23 cellular contexts compared by ENCODE assay signal in the genomic region with DNA sequence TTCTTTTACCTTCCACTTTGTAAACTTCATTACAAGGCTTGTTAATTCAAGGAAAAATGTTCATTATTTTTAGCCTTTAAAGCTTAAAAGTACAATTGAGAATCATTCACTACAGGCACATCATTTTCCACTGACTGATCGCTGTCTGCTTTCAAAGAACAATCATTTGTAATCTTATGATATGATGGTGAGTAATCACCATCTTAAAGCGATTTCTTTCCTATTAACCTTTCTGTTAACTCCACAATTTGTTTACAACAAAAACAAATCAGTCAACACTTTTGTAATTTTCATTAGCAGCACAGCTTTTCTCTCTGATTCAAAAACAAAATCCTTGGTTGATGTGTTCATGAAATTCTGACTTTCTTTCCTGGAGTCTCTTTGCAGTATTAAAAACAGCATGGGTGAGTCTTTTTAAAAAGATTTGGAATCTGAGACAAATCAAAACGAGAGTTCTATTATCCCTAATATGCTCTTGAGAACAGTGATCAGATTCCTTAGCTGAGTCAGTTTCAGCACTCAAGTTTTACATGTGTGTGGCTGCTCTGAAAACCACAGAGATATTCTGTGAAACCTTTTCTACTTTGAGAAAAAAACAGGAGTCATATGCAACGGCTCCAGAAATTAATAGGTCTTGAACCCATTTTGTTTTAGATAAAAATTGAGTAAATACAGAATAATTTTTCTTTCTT.
DNase-seq lines count a peak whose midpoint lies in the region; FAIRE-seq and TF ChIP-seq lines count a peak whose summit lies in the region.
"Had no signal": no experiment of that assay in that cellular context is flagged by ENCODE, and none has a peak within 500 bp of the region (broad histone marks: within the 10 kb centered on the region; RNA-seq: fewer than 3 reads in every experiment).

No MANE protein-coding gene starts in this region.

- H2AFZ ChIP-seq in endothelial cell of umbilical vein (ENCODE audit: low read depth, low read length), result peak overlapping the region; percentile 42

- H3K4me3 ChIP-seq in endothelial cell of umbilical vein (replicated peaks in 1 of 3; ENCODE audit: insufficient read depth in 1 of 3, low read depth in 1 of 3, low read length in 3 of 3), result no peak overlapping the region
- H3K4me3 ChIP-seq in skeletal muscle cell (ENCODE audit: low read depth, low read length), result no peak overlapping the region
- no peak overlapping the region for H3K4me3 ChIP-seq in ascending aorta
- H3K4me3 ChIP-seq: lung had no signal

- POLR2A ChIA-PET in endothelial cell of umbilical vein (lab: Charles Lee), result no interaction called here

- no TSS peak for BruUV-seq in endothelial cell of umbilical vein (replicated peaks; lab: Mats Ljungman, UMichigan)

- no peak for TF ChIP-seq POLR2A in endothelial cell of umbilical vein (IDR thresholded peaks at IDR 0.05; ENCODE audit: low read depth, low read length)

- FAIRE-seq in HTR-8/SVneo (lab: Jason Lieb, UNC) (no peak), endothelial cell of umbilical vein (lab: Jason Lieb, UNC) (peak; percentile 15)
- FAIRE-seq: GM12891 had no signal

- no peaks in the 10 kb centered on the region for H3K9me1 ChIP-seq in endothelial cell of umbilical vein (replicated peaks; ENCODE audit: control insufficient read depth, extremely low read depth, insufficient read depth, low read length)

- H3K79me2 ChIP-seq in endothelial cell of umbilical vein (ENCODE audit: control insufficient read depth, insufficient read depth, low read length), result no peaks in the 10 kb centered on the region

- dilution Hi-C loops in endothelial cell of umbilical vein (cut with MboI; ENCODE audit: extremely low pct_ligation_motif_present, low sequenced_read_pairs), result no loop called here

- H3K27ac ChIP-seq in endothelial cell of umbilical vein (ENCODE audit: insufficient read depth, low read depth, low read length) (no peak overlapping the region), ascending aorta (no peak overlapping the region)
- H3K27ac ChIP-seq: C4-2B, HL-60 had no signal

- no peaks in the 10 kb centered on the region for H4K20me1 ChIP-seq in endothelial cell of umbilical vein (replicated peaks; ENCODE audit: control insufficient read depth, extremely low read depth, insufficient read depth, low read length)

- TF ChIP-seq CTCF in endothelial cell of umbilical vein (IDR thresholded peaks at IDR 0.05; ENCODE audit: extremely low read depth in 1 of 2, insufficient read depth in 1 of 2, low read depth in 1 of 2, low read length in 2 of 2) (no peak), ascending aorta (IDR thresholded peaks at IDR 0.05) (no peak)

- no peaks in the 10 kb centered on the region for H3K9me3 ChIP-seq in endothelial cell of umbilical vein (replicated peaks; ENCODE audit: control insufficient read depth, insufficient read depth, low read length)
- H3K9me3 ChIP-seq in ascending aorta, result no peaks in the 10 kb centered on the region

- H3K36me3 ChIP-seq in endothelial cell of umbilical vein (ENCODE audit: control insufficient read depth in 2 of 2, extremely low read depth in 1 of 2, insufficient read depth in 2 of 2, low read length in 2 of 2) (no peaks in the 10 kb centered on the region), ascending aorta (no peaks in the 10 kb centered on the region)

- no peaks in the 10 kb centered on the region for H3K27me3 ChIP-seq in endothelial cell of umbilical vein (ENCODE audit: control insufficient read depth in 2 of 2, insufficient read depth in 2 of 2, low read length in 2 of 2)
- no peaks in the 10 kb centered on the region for H3K27me3 ChIP-seq in ascending aorta

- H3K9ac ChIP-seq in endothelial cell of umbilical vein (replicated peaks; ENCODE audit: extremely low read depth, insufficient read depth, low read length), result no peak overlapping the region

- H3K4me2 ChIP-seq in endothelial cell of umbilical vein (ENCODE audit: insufficient read depth, low read length), result no peak overlapping the region

- no peaks in the 10 kb centered on the region for H3K4me1 ChIP-seq in endothelial cell of umbilical vein (ENCODE audit: control insufficient read depth, extremely low read depth, insufficient read depth, low read length)
- no peaks in the 10 kb centered on the region for H3K4me1 ChIP-seq in ascending aorta

- peak; percentile 9 for DNase-seq in HTR-8/SVneo (ENCODE audit: insufficient read length, low spot score)
- DNase-seq in RPMI7951 (ENCODE audit: low read depth), result peak; percentile 3
- DNase-seq in endothelial cell of umbilical vein (ENCODE audit: low read depth, low spot score), result peak; percentile 36
- peak; percentile 33 for DNase-seq in skeletal muscle cell (ENCODE audit: low read depth)
- no peak for DNase-seq in activated CD4-positive, alpha-beta T cell treated with anti-CD3 and anti-CD28 coated beads, Interleukin-2, amount 50 U/mL, for 1 hour
- no peak for DNase-seq in ascending aorta (ENCODE audit: low spot score in 2 of 2)
- DNase-seq in head of caudate nucleus, result no peak
- DNase-seq: activated CD4-positive, alpha-beta T cell treated with anti-CD3 and anti-CD28 coated beads for 36 hours; activated CD8-positive, alpha-beta memory T cell treated with anti-CD3 and anti-CD28 coated beads for 24 hours; activated gamma-delta T cell treated with Interleukin-2 at 50 U/mL for 16 hours; activated naive CD8-positive, alpha-beta T cell treated with anti-CD3 and anti-CD28 coated beads, Interleukin-2, amount 50 U/mL, for 24 hours; activated T-cell treated with anti-CD3 and anti-CD28 coated beads, Interleukin-2, amount 50 U/mL, for 1 hour; Calu3; NCI-H1105 treated with DMSO at 0.1 percent for 48 hours; NCI-H2029 treated with DMSO at 0.1 percent for 48 hours; occipital lobe; RPMI8226; stimulated activated CD4-positive, alpha-beta T cell treated with anti-CD3 and anti-CD28 coated beads, Interleukin-4, amount 100 ng/mL, for 24 hours; stimulated activated naive B cell treated with anti-CD40 and anti-IgM and Interleukin-4, amounts not matched to agents 10 μg/mL and 1 μg/mL and 100 μg/mL, for 72 hours had no signal

- CTCF ChIA-PET in endothelial cell of umbilical vein (lab: Charles Lee), result no interaction called here

- intact Hi-C loops in endothelial cell of umbilical vein (cut with micrococcal nuclease), result loop anchor here (5.0 kb wide), 1 partner anchor 57 kb away; no protein-coding TSS in a partner anchor
- intact Hi-C loops in ascending aorta (cut with DNase I), result no loop called here
- intact Hi-C loops in head of caudate nucleus (cut with DNase I), result no loop called here

TF ChIP-seq in endothelial cell of umbilical vein, 7 proteins besides CTCF, POLR2A, EP300 and RAD21:
- peak; percentile 8 for TF ChIP-seq FOS (IDR thresholded peaks at IDR 0.05; ENCODE audit: borderline replicate concordance, insufficient read depth, low read length)
- no peak for TF ChIP-seq GATA2 (IDR thresholded peaks at IDR 0.05; ENCODE audit: insufficient read depth, insufficient read length, low read depth, low read length)

Comparison
In these comparisons a context has a peak if more than half of its experiments do, and no peak if none do; other contexts are left out.
1. DNase-seq: peak in HTR-8/SVneo (single experiment), RPMI7951 (single experiment), endothelial cell of umbilical vein (single experiment) and skeletal muscle cell (single experiment); none in activated CD4-positive, alpha-beta T cell treated with anti-CD3 and anti-CD28 coated beads, Interleukin-2, amount 50 U/mL, for 1 hour (single experiment), ascending aorta (0 of 2) and head of caudate nucleus (0 of 42).